In genomic region chr2:226995625-226996041, GRCh38 we compare ENCODE assay signal across 8 cellular contexts.
DNase-seq lines count a peak whose midpoint lies in the region; ATAC-seq lines count a peak whose summit lies in the region.

No MANE protein-coding gene starts in this region.

- DNase-seq in EH (ENCODE audit: low read depth) (peak; percentile 86), brain pericyte (ENCODE audit: low read depth, low spot score) (peak; percentile 97), renal cortical epithelial cell (ENCODE audit: low read depth) (peak; percentile 54), epidermal melanocyte (ENCODE audit: insufficient read length, low spot score) (no peak), SW480 (ENCODE audit: low spot score) (no peak)

- peak; percentile 66 for ATAC-seq in HG03442 (IDR thresholded peaks at IDR 0.05; ENCODE audit: unreplicated experiment)
- ATAC-seq in GM19324 (IDR thresholded peaks at IDR 0.05; ENCODE audit: low FRiP score, unreplicated experiment): no peak
- no peak for ATAC-seq in HG02981 (IDR thresholded peaks at IDR 0.05; ENCODE audit: unreplicated experiment)

Comparison
In these comparisons a context has a peak if more than half of its experiments do, and no peak if none do; other contexts are left out.
1. DNase-seq: peak in EH (single experiment), brain pericyte (single experiment) and renal cortical epithelial cell (single experiment); none in epidermal melanocyte (single experiment) and SW480 (single experiment).